Comparison of ENCODE assay signal across 8 cellular contexts in the genomic region with DNA sequence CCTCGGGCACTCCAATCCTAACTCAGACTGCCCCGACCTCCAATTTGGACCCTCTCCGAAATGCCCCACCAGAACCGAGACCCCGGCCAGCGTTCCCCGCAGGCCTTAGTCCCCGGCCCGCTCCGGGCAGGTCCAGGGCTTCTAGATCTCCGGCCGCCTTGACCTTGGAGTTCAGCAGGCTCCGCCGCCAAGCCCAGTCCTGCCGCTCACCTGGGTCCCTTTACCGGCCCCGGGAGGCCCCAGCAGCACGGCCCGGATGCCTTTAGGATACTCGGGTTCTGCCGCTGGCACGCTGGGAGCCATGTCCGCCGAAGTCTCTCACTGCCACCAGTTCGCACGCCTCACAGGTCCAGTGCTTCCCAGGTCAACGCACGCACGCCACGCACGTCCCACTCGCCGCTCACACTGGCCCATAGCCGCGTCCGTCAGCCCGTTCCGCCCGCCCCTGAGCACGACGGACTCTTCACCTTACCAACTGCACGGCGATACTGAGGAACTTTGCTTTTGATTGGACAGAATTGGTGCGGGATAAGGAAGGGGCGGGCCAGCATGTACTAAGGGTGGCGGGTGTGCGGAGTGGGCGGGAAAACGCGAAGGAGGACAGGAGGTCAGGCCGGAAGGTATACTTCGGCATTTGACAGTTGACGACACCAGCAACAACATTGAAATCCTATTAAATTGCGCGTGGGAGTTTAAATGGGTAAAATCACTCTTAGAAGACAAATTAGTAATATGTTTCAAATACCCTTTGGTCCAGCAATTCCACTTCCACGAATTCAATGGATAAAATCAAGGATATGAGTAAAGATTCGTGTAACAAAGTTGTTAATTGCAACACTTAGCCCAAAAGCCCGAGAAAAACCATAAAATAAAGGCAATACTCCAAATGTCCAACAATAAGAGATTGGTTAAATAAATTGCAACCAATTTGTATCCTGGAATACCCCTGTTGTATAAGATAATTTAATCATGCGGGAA. TPM values are rescaled to one million over a fixed set of nuclear protein-coding genes. Genes with fewer than 3 reads are reported as not detected.
DNase-seq lines count a peak whose midpoint lies in the region; ATAC-seq and TF ChIP-seq lines count a peak whose summit lies in the region.

Gene AK2 (minus strand): TSS at position 358 of the 978 bp plus-strand sequence. CDS start 55 bp downstream, at position 303.

- H3K4me3 ChIP-seq in KMS-11 (IDR thresholded peaks at IDR 0.05; ENCODE audit: insufficient read depth, low read depth, low read length), result peak within 1 kb of the TSS; percentile 83
- H3K4me3 ChIP-seq in Peyer's patch, result peak within 1 kb of the TSS; percentile 65 to 88 (median 85)
- H3K4me3 ChIP-seq in muscle layer of colon (ENCODE audit: low read depth in 1 of 2, low read length in 2 of 2), result peak within 1 kb of the TSS; percentile 84 to 99

- H3K27me3 ChIP-seq in KMS-11 (ENCODE audit: insufficient read depth, low read depth) (no peaks in the 10 kb centered on the region), Peyer's patch (no peaks in the 10 kb centered on the region), muscle layer of colon (ENCODE audit: control insufficient read depth in 1 of 2, insufficient read depth in 2 of 2, low read length in 2 of 2) (no peaks in the 10 kb centered on the region)

- peak within 1 kb of the TSS; percentile 68 for H2AFZ ChIP-seq in KMS-11 (ENCODE audit: low read depth)

- DNase-seq in DMS53 treated with DMSO at 0.1 percent for 48 hours (lab: John Stamatoyannopoulos, UW; ENCODE audit: unreplicated experiment), result peak; percentile 98
- peak; percentile 93 to 98 (median 98) for DNase-seq in Peyer's patch
- DNase-seq in activated T-cell treated with anti-CD3 and anti-CD28 coated beads, Interleukin-2, amount 50 U/mL, for 48 hours, result peak; percentile 96
- peak; percentile 82 for DNase-seq in stimulated activated CD8-positive, alpha-beta memory T cell treated with anti-CD3 and anti-CD28 coated beads, Interleukin-7, amount 100 ng/mL, for 24 hours (ENCODE audit: low read depth)

- TF ChIP-seq CTCF in KMS-11 (conservative IDR thresholded peaks at IDR 0.05; ENCODE audit: low read depth, low read length), result no peak
- no peak for TF ChIP-seq CTCF in Peyer's patch (IDR thresholded peaks at IDR 0.05)

- peak; percentile 99 for ATAC-seq in GM21737 (IDR thresholded peaks at IDR 0.05; ENCODE audit: unreplicated experiment)
- ATAC-seq in esophagus mucosa, result peak; percentile 99

- peaks cover 11% of the 10 kb centered on the region for H4K20me1 ChIP-seq in KMS-11 (ENCODE audit: insufficient read depth)

- peak; percentile 62 to 85 for TF ChIP-seq POLR2A in Peyer's patch (IDR thresholded peaks at IDR 0.05)

- H3K27ac ChIP-seq in KMS-11 (peak within 1 kb of the TSS; percentile 72), Peyer's patch (peak within 1 kb of the TSS; percentile 76 to 82 (median 81)), muscle layer of colon (ENCODE audit: low read depth, low read length) (peak within 1 kb of the TSS; percentile 71)

- H3K36me3 ChIP-seq in KMS-11 (ENCODE audit: insufficient read depth) (no peaks in the 10 kb centered on the region; the same call in 1 of the 2 replicates), Peyer's patch (no peaks in the 10 kb centered on the region), muscle layer of colon (ENCODE audit: insufficient read depth, low read length) (peaks cover 5% of the 10 kb centered on the region)

- H3K9ac ChIP-seq in KMS-11, result peak within 1 kb of the TSS; percentile 91
- peak within 1 kb of the TSS; percentile 58 for H3K9ac ChIP-seq in muscle layer of colon (ENCODE audit: low read length)

- H3K9me3 ChIP-seq in Peyer's patch (no peaks in the 10 kb centered on the region), muscle layer of colon (ENCODE audit: low read length) (no peaks in the 10 kb centered on the region)

- H3K4me1 ChIP-seq in KMS-11 (ENCODE audit: low read depth, poor library complexity, severe bottlenecking), result peaks cover 43% of the 10 kb centered on the region
- peaks cover 0 to 28% (median 0%) of the 10 kb centered on the region in 4 donors for H3K4me1 ChIP-seq in Peyer's patch
- H3K4me1 ChIP-seq in muscle layer of colon (ENCODE audit: insufficient read depth, low read length), result peaks cover 21% of the 10 kb centered on the region

- H3K79me2 ChIP-seq in KMS-11 (ENCODE audit: insufficient read depth, low read depth), result peaks cover 50% of the 10 kb centered on the region

- peak within 1 kb of the TSS; percentile 98 for H3K4me2 ChIP-seq in KMS-11

RNA-seq across cellular contexts. Expression of gene AK2, which starts in this region (rescaled TPM):
- total RNA-seq in Peyer's patch (100 to 1,000 TPM; 273 to 366 (median 293) TPM), esophagus mucosa (164 TPM)

Comparison
In these comparisons a context has a peak if more than half of its experiments do, and no peak if none do; other contexts are left out.
1. Peak in every context shown above with its lines: DNase-seq, ATAC-seq, H3K4me3 ChIP-seq and H3K27ac ChIP-seq.